ENCODE assay signal across 23 cellular contexts in genomic region chr10:35316346-35316967, GRCh38. TPM values are rescaled to one million over a fixed set of nuclear protein-coding genes. Genes with fewer than 3 reads are reported as not detected.
DNase-seq lines count a peak whose midpoint lies in the region; ATAC-seq and TF ChIP-seq lines count a peak whose summit lies in the region.
"Had no signal": no experiment of that assay in that cellular context is flagged by ENCODE, and none has a peak within 500 bp of the region (broad histone marks: within the 10 kb centered on the region; RNA-seq: fewer than 3 reads in every experiment).

No MANE protein-coding gene starts in this region.

- H3K36me3 ChIP-seq in Panc1 (ENCODE audit: control insufficient read depth, insufficient read depth, low read length): no peaks in the 10 kb centered on the region

- DNase-seq in Panc1 (ENCODE audit: low read depth, low spot score): no peak
- no peak for DNase-seq in effector memory CD8-positive, alpha-beta T cell
- no peak for DNase-seq in activated T-cell treated with anti-CD3 and anti-CD28 coated beads, Interleukin-2, amount 50 U/mL, for 48 hours
- DNase-seq in activated CD4-positive, alpha-beta memory T cell treated with anti-CD3 and anti-CD28 coated beads, Interleukin-2, amount 10 ng/mL, durations not matched to agents 7 days and 5 days: no peak
- no peak for DNase-seq in activated effector memory CD4-positive, alpha-beta T cell treated with anti-CD3 and anti-CD28 coated beads, Interleukin-2, amount 50 U/mL, for 16 hours
- DNase-seq: activated naive CD4-positive, alpha-beta T cell treated with anti-CD3 and anti-CD28 coated beads for 36 hours; anterior cingulate cortex; CD8-positive, alpha-beta memory T cell; cerebellar nuclear complex; DMS79; left cardiac atrium; NCI-H1436; NCI-H774; SJCRH30; stimulated activated CD4-positive, alpha-beta T cell treated with anti-CD3 and anti-CD28 coated beads, Interleukin-1b, Interleukin-23, amount 100 ng/mL, for 48 hours; stimulated activated naive CD8-positive, alpha-beta T cell treated with anti-CD3 and anti-CD28 coated beads, Interleukin-15, amount 100 ng/mL, for 72 hours; transverse colon had no signal

- TF ChIP-seq CTCF in Panc1 (IDR thresholded peaks at IDR 0.05): no peak

- H3K36me3 Mint-ChIP-seq in effector memory CD8-positive, alpha-beta T cell (ENCODE audit: insufficient read depth): peaks cover 4% of the 10 kb centered on the region
- H3K36me3 Mint-ChIP-seq in activated CD4-positive, alpha-beta memory T cell treated with anti-CD3 and anti-CD28 coated beads, Interleukin-2, amount 10 ng/mL, durations not matched to agents 7 days and 5 days (ENCODE audit: low read depth): peaks cover 49% of the 10 kb centered on the region

- ATAC-seq in GM18867 (IDR thresholded peaks at IDR 0.05; ENCODE audit: unreplicated experiment) (peak; percentile 87), GM21786 (IDR thresholded peaks at IDR 0.05; ENCODE audit: unreplicated experiment) (peak; percentile 53), HG03064 (IDR thresholded peaks at IDR 0.05; ENCODE audit: low read depth, unreplicated experiment) (peak; percentile 65), Panc1 (no peak)
- ATAC-seq in effector memory CD8-positive, alpha-beta T cell (replicated peaks): no peak
- ATAC-seq: esophagus mucosa; left cardiac atrium; stimulated activated naive CD8-positive, alpha-beta T cell treated with anti-CD3 and anti-CD28 coated beads, Interleukin-15, amount 100 ng/mL, for 72 hours had no signal

- H3K27me3 ChIP-seq in Panc1 (ENCODE audit: control insufficient read depth, insufficient read depth, low read length): no peaks in the 10 kb centered on the region
- H3K27me3 ChIP-seq: SJCRH30, transverse colon had no signal

- peaks cover 0 to 8% of the 10 kb centered on the region in 2 donors for H3K9me3 Mint-ChIP-seq in effector memory CD8-positive, alpha-beta T cell
- H3K9me3 Mint-ChIP-seq in activated CD4-positive, alpha-beta memory T cell treated with anti-CD3 and anti-CD28 coated beads, Interleukin-2, amount 10 ng/mL, durations not matched to agents 7 days and 5 days: peaks cover 15% of the 10 kb centered on the region

- no peaks in the 10 kb centered on the region for H3K4me1 ChIP-seq in Panc1 (ENCODE audit: control insufficient read depth, insufficient read depth, low read length)
- H3K4me1 ChIP-seq: parathyroid adenoma, SJCRH30, transverse colon had no signal

- CTCF ChIA-PET in Panc1 (lab: Charles Lee): no interaction called here
- CTCF ChIA-PET in activated CD4-positive, alpha-beta memory T cell treated with anti-CD3 and anti-CD28 coated beads, Interleukin-2, amount 10 ng/mL, durations not matched to agents 7 days and 5 days (lab: Charles Lee): no interaction called here

- no peaks in the 10 kb centered on the region for H3K27me3 Mint-ChIP-seq in effector memory CD8-positive, alpha-beta T cell
- no peaks in the 10 kb centered on the region for H3K27me3 Mint-ChIP-seq in activated CD4-positive, alpha-beta memory T cell treated with anti-CD3 and anti-CD28 coated beads, Interleukin-2, amount 10 ng/mL, durations not matched to agents 7 days and 5 days
- H3K27me3 Mint-ChIP-seq: CD8-positive, alpha-beta memory T cell; stimulated activated naive CD8-positive, alpha-beta T cell treated with anti-CD3 and anti-CD28 coated beads, Interleukin-15, amount 100 ng/mL, for 72 hours had no signal

- POLR2A ChIA-PET in Panc1 (lab: Charles Lee): no interaction called here
- POLR2A ChIA-PET in activated CD4-positive, alpha-beta memory T cell treated with anti-CD3 and anti-CD28 coated beads, Interleukin-2, amount 10 ng/mL, durations not matched to agents 7 days and 5 days (lab: Charles Lee): no interaction called here

- no peak overlapping the region for H3K4me3 Mint-ChIP-seq in effector memory CD8-positive, alpha-beta T cell
- no peak overlapping the region for H3K4me3 Mint-ChIP-seq in activated CD4-positive, alpha-beta memory T cell treated with anti-CD3 and anti-CD28 coated beads, Interleukin-2, amount 10 ng/mL, durations not matched to agents 7 days and 5 days
- H3K4me3 Mint-ChIP-seq: activated naive CD4-positive, alpha-beta T cell treated with anti-CD3 and anti-CD28 coated beads for 36 hours; CD8-positive, alpha-beta memory T cell; nephron; stimulated activated naive CD8-positive, alpha-beta T cell treated with anti-CD3 and anti-CD28 coated beads, Interleukin-15, amount 100 ng/mL, for 72 hours had no signal

- no peak overlapping the region for H3K27ac ChIP-seq in Panc1 (ENCODE audit: low read length)
- H3K27ac ChIP-seq: parathyroid adenoma, SJCRH30, transverse colon had no signal

- peaks cover 0 to 6% of the 10 kb centered on the region in 2 donors for H3K4me1 Mint-ChIP-seq in effector memory CD8-positive, alpha-beta T cell (ENCODE audit: low read depth in 2 of 2)
- H3K4me1 Mint-ChIP-seq in activated CD4-positive, alpha-beta memory T cell treated with anti-CD3 and anti-CD28 coated beads, Interleukin-2, amount 10 ng/mL, durations not matched to agents 7 days and 5 days: no peaks in the 10 kb centered on the region
- H3K4me1 Mint-ChIP-seq: nephron; stimulated activated naive CD8-positive, alpha-beta T cell treated with anti-CD3 and anti-CD28 coated beads, Interleukin-15, amount 100 ng/mL, for 72 hours had no signal

- in situ Hi-C loops in Panc1 (cut with HindIII; ENCODE audit: low pct_unique_long_range_greater_than_20kb, low sequenced_read_pairs): no loop called here

- H3K9me3 ChIP-seq in Panc1 (ENCODE audit: control insufficient read depth, insufficient read depth, low read depth, low read length): no peaks in the 10 kb centered on the region
- H3K9me3 ChIP-seq: SJCRH30, transverse colon had no signal

- intact Hi-C loops in Panc1 (cut with micrococcal nuclease; ENCODE audit: unreplicated experiment): no loop called here

- H3K27ac Mint-ChIP-seq in effector memory CD8-positive, alpha-beta T cell: no peak overlapping the region
- no peak overlapping the region for H3K27ac Mint-ChIP-seq in activated CD4-positive, alpha-beta memory T cell treated with anti-CD3 and anti-CD28 coated beads, Interleukin-2, amount 10 ng/mL, durations not matched to agents 7 days and 5 days
- H3K27ac Mint-ChIP-seq: activated naive CD4-positive, alpha-beta T cell treated with anti-CD3 and anti-CD28 coated beads for 36 hours; CD8-positive, alpha-beta memory T cell; nephron; stimulated activated naive CD8-positive, alpha-beta T cell treated with anti-CD3 and anti-CD28 coated beads, Interleukin-15, amount 100 ng/mL, for 72 hours had no signal

- BruUV-seq in Panc1 (replicated peaks; lab: Mats Ljungman, UMichigan): TSS peak; percentile 34

- no peak overlapping the region for H3K4me3 ChIP-seq in Panc1 (ENCODE audit: low read depth in 2 of 2, low read length in 2 of 2)
- H3K4me3 ChIP-seq: SJCRH30, transverse colon had no signal

RNA-seq across cellular contexts. Expression of gene CCNY, which starts 19.9 kb away (rescaled TPM):
- total RNA-seq in Panc1 (2021; ENCODE audit: unreplicated experiment): 51.9 TPM
- polyA plus RNA-seq in Panc1 (2012; ENCODE audit: insufficient read length): 40.5 TPM
- 10 to 100 TPM; 49.3 to 56.7 TPM for total RNA-seq in activated CD4-positive, alpha-beta memory T cell treated with anti-CD3 and anti-CD28 coated beads, Interleukin-2, amount 10 ng/mL, durations not matched to agents 7 days and 5 days

Comparison
In these comparisons a context has a peak if more than half of its experiments do, and no peak if none do; other contexts are left out.
1. ATAC-seq: peak in GM18867 (single experiment), GM21786 (single experiment) and HG03064 (single experiment); none in Panc1 (single experiment) and effector memory CD8-positive, alpha-beta T cell (single experiment).